ENCODE assay signal across 10 cellular contexts in the genomic region with DNA sequence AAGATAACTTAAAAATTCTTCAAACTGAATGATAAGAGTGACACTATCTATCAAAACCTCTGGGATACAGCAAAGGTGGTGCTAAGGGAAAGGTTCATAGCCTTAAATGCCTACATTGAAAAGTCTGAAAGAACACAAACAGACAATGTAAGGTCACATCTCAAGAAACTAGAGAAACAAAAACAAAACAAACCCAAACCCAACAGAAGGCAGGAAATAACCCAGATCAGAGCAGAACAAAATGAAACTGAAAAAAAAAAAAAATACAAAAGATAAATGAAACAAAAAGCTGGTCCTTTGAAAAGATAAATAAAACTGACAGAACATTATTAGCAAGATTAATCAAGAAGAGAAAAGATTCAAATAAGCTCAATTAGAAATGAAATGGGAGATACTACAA. TPM values are rescaled to one million over a fixed set of nuclear protein-coding genes. Genes with fewer than 3 reads are reported as not detected.
A peak's percentile ranks its signal among the peaks of the same experiment; 100 is the strongest.
DNase-seq lines count a peak whose midpoint lies in the region; ATAC-seq and TF ChIP-seq lines count a peak whose summit lies in the region.
"Had no signal": no experiment of that assay in that cellular context is flagged by ENCODE, and none has a peak within 500 bp of the region (broad histone marks: within the 10 kb centered on the region; RNA-seq: fewer than 3 reads in every experiment).

No MANE protein-coding gene starts in this region.

- peak overlapping the region; percentile 46 to 99 (median 85) for H3K27ac Mint-ChIP-seq in naive thymus-derived CD4-positive, alpha-beta T cell

- peak overlapping the region; percentile 22; the same call in 1 of the 2 replicates for H3K9ac ChIP-seq in KMS-11

- peaks cover 0 to 42% (median 0%) of the 10 kb centered on the region in 5 donors for H3K36me3 Mint-ChIP-seq in naive thymus-derived CD4-positive, alpha-beta T cell

- H3K27ac ChIP-seq in KMS-11: peak overlapping the region; percentile 32; the same call in 1 of the 2 replicates
- peak overlapping the region; percentile 35 for H3K27ac ChIP-seq in naive thymus-derived CD4-positive, alpha-beta T cell (ENCODE audit: low read depth, low read length)
- peak overlapping the region in 2 of 10 donors; percentile 11 to 46 for H3K27ac ChIP-seq in heart right ventricle

- H3K36me3 ChIP-seq in KMS-11 (ENCODE audit: insufficient read depth): no peaks in the 10 kb centered on the region
- no peaks in the 10 kb centered on the region for H3K36me3 ChIP-seq in naive thymus-derived CD4-positive, alpha-beta T cell (ENCODE audit: control insufficient read depth in 2 of 3, insufficient read depth in 3 of 3, low read length in 3 of 3)
- H3K36me3 ChIP-seq in mucosa of descending colon (ENCODE audit: low read depth): no peaks in the 10 kb centered on the region
- H3K36me3 ChIP-seq in heart right ventricle: no peaks in the 10 kb centered on the region

- peak overlapping the region; percentile 80 for H3K4me2 ChIP-seq in KMS-11

- no peaks in the 10 kb centered on the region for H3K27me3 Mint-ChIP-seq in naive thymus-derived CD4-positive, alpha-beta T cell

- H3K4me1 ChIP-seq in KMS-11 (ENCODE audit: low read depth, poor library complexity, severe bottlenecking): peaks cover 18% of the 10 kb centered on the region
- peaks cover 13% of the 10 kb centered on the region in 2 donors for H3K4me1 ChIP-seq in naive thymus-derived CD4-positive, alpha-beta T cell (ENCODE audit: control insufficient read depth in 2 of 2, insufficient read depth in 2 of 2, low read length in 2 of 2)
- no peaks in the 10 kb centered on the region for H3K4me1 ChIP-seq in mucosa of descending colon (ENCODE audit: low read depth)
- H3K4me1 ChIP-seq in heart right ventricle: peaks cover 0 to 26% (median 5%) of the 10 kb centered on the region in 9 donors

- intact Hi-C loops in naive thymus-derived CD4-positive, alpha-beta T cell (cut with micrococcal nuclease): loop anchor here in 1 of 2 donors (5.0 kb wide), 1 partner anchor 653 kb away; no protein-coding TSS in a partner anchor
- intact Hi-C loops in mucosa of descending colon (cut with DNase I, micrococcal nuclease) (loop anchor here in 1 of 2 donors (10.0 kb wide), 1 partner anchor 115 kb away; no protein-coding TSS in a partner anchor), heart right ventricle (cut with DNase I) (loop anchor here in 6 of 10 donors (5.0 to 10.0 kb wide), 6 partner anchors 113 to 945 kb away; a partner anchor contains a TSS)

- DNase-seq in naive thymus-derived CD4-positive, alpha-beta T cell: peak in 6 of 9 donors; percentile 16 to 58 (median 40)
- DNase-seq in stimulated activated naive CD4-positive, alpha-beta T cell treated with Interleukin-2 at 50 U/mL for 16 hours (lab: John Stamatoyannopoulos, UW): no peak
- DNase-seq in mucosa of descending colon: no peak
- no peak for DNase-seq in heart right ventricle
- no peak for DNase-seq in NCI-H1092 treated with DMSO at 0.1 percent for 48 hours (lab: John Stamatoyannopoulos, UW)
- DNase-seq: NCI-H1048 had no signal

- H3K4me3 Mint-ChIP-seq in naive thymus-derived CD4-positive, alpha-beta T cell: peak overlapping the region; percentile 26 to 80 (median 74)

- no peak for TF ChIP-seq CTCF in KMS-11 (conservative IDR thresholded peaks at IDR 0.05; ENCODE audit: low read depth, low read length)
- no peak for TF ChIP-seq CTCF in mucosa of descending colon (IDR thresholded peaks at IDR 0.05)
- TF ChIP-seq CTCF in heart right ventricle (IDR thresholded peaks at IDR 0.05): no peak

- no peak overlapping the region for H2AFZ ChIP-seq in KMS-11 (ENCODE audit: low read depth)

- CTCF ChIA-PET in naive thymus-derived CD4-positive, alpha-beta T cell (lab: Charles Lee): interaction anchor here (0.6 to 1.0 kb wide), 4 partner anchors 9 to 1444 kb away, joined by 3 read pairs; no protein-coding TSS in a partner anchor

- peaks cover 0 to 8% (median 0%) of the 10 kb centered on the region in 11 donors for H3K9me3 Mint-ChIP-seq in naive thymus-derived CD4-positive, alpha-beta T cell

- H3K27me3 ChIP-seq in KMS-11 (ENCODE audit: insufficient read depth, low read depth) (no peaks in the 10 kb centered on the region), heart right ventricle (no peaks in the 10 kb centered on the region)
- no peaks in the 10 kb centered on the region for H3K27me3 ChIP-seq in naive thymus-derived CD4-positive, alpha-beta T cell (ENCODE audit: control insufficient read depth in 2 of 2, insufficient read depth in 2 of 2, low read length in 2 of 2)

- ATAC-seq in GM19025 (IDR thresholded peaks at IDR 0.05; ENCODE audit: low read depth, unreplicated experiment) (peak; percentile 83), HG02571 (IDR thresholded peaks at IDR 0.05; ENCODE audit: unreplicated experiment) (peak; percentile 82), mucosa of descending colon (no peak), heart right ventricle (no peak)
- ATAC-seq in naive thymus-derived CD4-positive, alpha-beta T cell: peak; percentile 70

- H4K20me1 ChIP-seq in KMS-11 (ENCODE audit: insufficient read depth): no peaks in the 10 kb centered on the region

- H3K9me3 ChIP-seq in naive thymus-derived CD4-positive, alpha-beta T cell (ENCODE audit: control insufficient read depth in 2 of 3, low read length in 3 of 3): no peaks in the 10 kb centered on the region
- H3K9me3 ChIP-seq in mucosa of descending colon: no peaks in the 10 kb centered on the region
- peaks cover 0 to 12% (median 0%) of the 10 kb centered on the region in 11 donors for H3K9me3 ChIP-seq in heart right ventricle

- H3K4me1 Mint-ChIP-seq in naive thymus-derived CD4-positive, alpha-beta T cell: peaks cover 24 to 59% (median 52%) of the 10 kb centered on the region in 7 donors

- no peaks in the 10 kb centered on the region for H3K79me2 ChIP-seq in KMS-11 (ENCODE audit: insufficient read depth, low read depth)

- POLR2A ChIA-PET in naive thymus-derived CD4-positive, alpha-beta T cell (lab: Charles Lee): interaction anchor here (0.6 kb wide), 2 partner anchors 535 to 706 kb away, joined by 3 read pairs; no protein-coding TSS in a partner anchor

- H3K4me3 ChIP-seq in KMS-11 (IDR thresholded peaks at IDR 0.05; ENCODE audit: insufficient read depth, low read depth, low read length): no peak overlapping the region
- peak overlapping the region; percentile 21 for H3K4me3 ChIP-seq in naive thymus-derived CD4-positive, alpha-beta T cell (ENCODE audit: low read length)
- H3K4me3 ChIP-seq in mucosa of descending colon: no peak overlapping the region
- no peak overlapping the region for H3K4me3 ChIP-seq in heart right ventricle
- H3K4me3 ChIP-seq: coronary artery had no signal

RNA-seq across cellular contexts. Expression of a gene that starts 6.8 kb away (rescaled TPM):
- 10 to 100 TPM; 50.3 to 75.3 (median 52.2) TPM for total RNA-seq in naive thymus-derived CD4-positive, alpha-beta T cell
- 10 to 100 TPM; 22.8 to 30.8 TPM for polyA plus RNA-seq in naive thymus-derived CD4-positive, alpha-beta T cell
- total RNA-seq in mucosa of descending colon: 10 to 100 TPM; 23.1 to 41.9 (median 40.8) TPM
- 10 to 100 TPM in 2 of 10 donors, 1 to 10 TPM in 8; 6.2 to 15.2 (median 8.4) TPM for total RNA-seq in heart right ventricle
- polyA plus RNA-seq in heart right ventricle: 10 to 100 TPM in 1 of 2 donors, 1 to 10 TPM in 1; 6.8 to 55.2 TPM

RNA-seq across cellular contexts. Expression of a gene that starts 34.7 kb away (rescaled TPM):
- total RNA-seq in naive thymus-derived CD4-positive, alpha-beta T cell: not detected
- not detected for polyA plus RNA-seq in naive thymus-derived CD4-positive, alpha-beta T cell
- total RNA-seq in mucosa of descending colon (1 to 10 TPM in 2 of 3 donors, under 1 TPM in 1; 0.51 to 1.7 (median 1.0) TPM), heart right ventricle (under 1 TPM in 1 of 10 donors, not detected in 9; 0.07 TPM)
- under 1 TPM in 1 of 2 donors, not detected in 1; 0.03 TPM for polyA plus RNA-seq in heart right ventricle

Comparison
In these comparisons a context has a peak if more than half of its experiments do, and no peak if none do; other contexts are left out.
1. ATAC-seq: peak in GM19025 (single experiment), HG02571 (single experiment) and naive thymus-derived CD4-positive, alpha-beta T cell (single experiment); none in mucosa of descending colon (single experiment) and heart right ventricle (0 of 8).
2. DNase-seq: peak in naive thymus-derived CD4-positive, alpha-beta T cell (6 of 9); none in stimulated activated naive CD4-positive, alpha-beta T cell treated with Interleukin-2 at 50 U/mL for 16 hours (single experiment), mucosa of descending colon (0 of 3), heart right ventricle (0 of 2) and NCI-H1092 treated with DMSO at 0.1 percent for 48 hours (single experiment).